In genomic region chr19:17322854-17323253, GRCh38 we compare ENCODE assay signal across 16 cellular contexts. TPM values are rescaled to one million over a fixed set of nuclear protein-coding genes. Genes with fewer than 3 reads are reported as not detected.
DNase-seq lines count a peak whose midpoint lies in the region; ATAC-seq, FAIRE-seq and TF ChIP-seq lines count a peak whose summit lies in the region.
"Had no signal": no experiment of that assay in that cellular context is flagged by ENCODE, and none has a peak within 500 bp of the region (broad histone marks: within the 10 kb centered on the region; RNA-seq: fewer than 3 reads in every experiment).

No MANE protein-coding gene starts in this region.

- CTCF ChIA-PET in WTC11 (lab: Charles Lee), result interaction anchor here (0.5 to 1.9 kb wide), 2 partner anchors 14 to 18 kb away, joined by 3 to 6 read pairs; partner anchors contain the start of gene DDA1
- CTCF ChIA-PET in endothelial cell of umbilical vein (lab: Charles Lee), result no interaction called here

- POLR2A ChIA-PET in WTC11 (lab: Charles Lee), result no interaction called here
- POLR2A ChIA-PET in endothelial cell of umbilical vein (lab: Charles Lee), result no interaction called here

- no peaks in the 10 kb centered on the region for H3K27me3 Mint-ChIP-seq in WTC11 (ENCODE audit: low read depth)
- H3K27me3 Mint-ChIP-seq: CD4-positive, alpha-beta memory T cell had no signal

- TF ChIP-seq EP300 in tibial nerve (IDR thresholded peaks at IDR 0.05), result no peak

- no peaks in the 10 kb centered on the region for H3K36me3 ChIP-seq in ES-I3 (ENCODE audit: insufficient read depth, low read length)
- peaks cover 6 to 15% of the 10 kb centered on the region in 2 experiments for H3K36me3 ChIP-seq in endothelial cell of umbilical vein (ENCODE audit: control insufficient read depth in 2 of 2, extremely low read depth in 1 of 2, insufficient read depth in 2 of 2, low read length in 2 of 2)
- H3K36me3 ChIP-seq in osteoblast (ENCODE audit: insufficient read depth, low read length), result peaks cover 9% of the 10 kb centered on the region
- H3K36me3 ChIP-seq in tibial nerve, result peaks cover 0 to 84% (median 12%) of the 10 kb centered on the region in 3 donors

- H3K4me3 ChIP-seq in endothelial cell of umbilical vein (replicated peaks in 1 of 3; ENCODE audit: insufficient read depth in 1 of 3, low read depth in 1 of 3, low read length in 3 of 3) (no peak overlapping the region), osteoblast (ENCODE audit: insufficient read depth, low read length) (no peak overlapping the region), tibial nerve (no peak overlapping the region)
- H3K4me3 ChIP-seq: transverse colon had no signal

- H3K9ac ChIP-seq in ES-I3 (ENCODE audit: low read depth, low read length) (peak overlapping the region; percentile 26; the same call in 1 of the 2 replicates), endothelial cell of umbilical vein (replicated peaks; ENCODE audit: extremely low read depth, insufficient read depth, low read length) (no peak overlapping the region)

- H4K20me1 ChIP-seq in endothelial cell of umbilical vein (replicated peaks; ENCODE audit: control insufficient read depth, extremely low read depth, insufficient read depth, low read length) (no peaks in the 10 kb centered on the region), osteoblast (ENCODE audit: insufficient read depth, low read length) (peaks cover 2% of the 10 kb centered on the region)

- H3K9me3 Mint-ChIP-seq in WTC11, result no peaks in the 10 kb centered on the region
- H3K9me3 Mint-ChIP-seq: CD4-positive, alpha-beta memory T cell had no signal

- H3K9me3 ChIP-seq in ES-I3 (ENCODE audit: control insufficient read depth, insufficient read depth, low read length), result no peaks in the 10 kb centered on the region
- H3K9me3 ChIP-seq in endothelial cell of umbilical vein (replicated peaks; ENCODE audit: control insufficient read depth, insufficient read depth, low read length), result no peaks in the 10 kb centered on the region
- H3K9me3 ChIP-seq in osteoblast (ENCODE audit: low read depth, low read length), result no peaks in the 10 kb centered on the region
- no peaks in the 10 kb centered on the region for H3K9me3 ChIP-seq in tibial nerve
- H3K9me3 ChIP-seq: transverse colon had no signal

- H3K79me2 ChIP-seq in endothelial cell of umbilical vein (ENCODE audit: control insufficient read depth, insufficient read depth, low read length) (no peaks in the 10 kb centered on the region), osteoblast (ENCODE audit: insufficient read depth, low read length) (no peaks in the 10 kb centered on the region)

- peaks cover 14% of the 10 kb centered on the region for H3K4me1 Mint-ChIP-seq in WTC11

- peak overlapping the region; percentile 97 for H3K27ac Mint-ChIP-seq in WTC11

- FAIRE-seq in endothelial cell of umbilical vein (lab: Jason Lieb, UNC), result no peak
- FAIRE-seq: GM12891 had no signal

- DNase-seq in WTC11 (ENCODE audit: low spot score) (no peak), endothelial cell of umbilical vein (ENCODE audit: low read depth, low spot score) (no peak), osteoblast (ENCODE audit: insufficient read length, low spot score, missing footprints) (peak; percentile 90), tibial nerve (ENCODE audit: low spot score in 2 of 2) (no peak), NCI-H510A (lab: John Stamatoyannopoulos, UW) (no peak)
- DNase-seq in stimulated activated CD8-positive, alpha-beta memory T cell treated with anti-CD3 and anti-CD28 coated beads, Interleukin-4, amount 100 ng/mL, for 48 hours, result no peak
- DNase-seq: activated CD4-positive, alpha-beta T cell treated with anti-CD3 and anti-CD28 coated beads for 48 hours; CD4-positive, alpha-beta memory T cell; EL; MV-4-11; NK-92 treated with Interleukin-12 subunit alpha and Interleukin-12 subunit beta, amount 100 ng/mL, for 24 hours; SIG-M5; transverse colon had no signal

- H3K27ac ChIP-seq in endothelial cell of umbilical vein (ENCODE audit: insufficient read depth, low read depth, low read length) (no peak overlapping the region), osteoblast (ENCODE audit: low read depth, low read length) (no peak overlapping the region), tibial nerve (peak overlapping the region in 2 of 4 donors; percentile 19 to 52)
- H3K27ac ChIP-seq: transverse colon had no signal

- H3K27me3 ChIP-seq in endothelial cell of umbilical vein (ENCODE audit: control insufficient read depth in 2 of 2, insufficient read depth in 2 of 2, low read length in 2 of 2) (no peaks in the 10 kb centered on the region), osteoblast (ENCODE audit: insufficient read depth, low read length) (no peaks in the 10 kb centered on the region), tibial nerve (no peaks in the 10 kb centered on the region)
- H3K27me3 ChIP-seq: transverse colon had no signal

- H2AFZ ChIP-seq in endothelial cell of umbilical vein (ENCODE audit: low read depth, low read length) (no peak overlapping the region), osteoblast (ENCODE audit: low read length) (no peak overlapping the region)

- TF ChIP-seq CTCF in WTC11 (IDR thresholded peaks at IDR 0.05) (no peak), endothelial cell of umbilical vein (IDR thresholded peaks at IDR 0.05; ENCODE audit: extremely low read depth in 1 of 2, insufficient read depth in 1 of 2, low read depth in 1 of 2, low read length in 2 of 2) (no peak), osteoblast (IDR thresholded peaks at IDR 0.05; ENCODE audit: extremely low read depth, low read depth, low read length) (no peak), tibial nerve (IDR thresholded peaks at IDR 0.05) (no peak)

- peaks cover 17% of the 10 kb centered on the region for H3K36me3 Mint-ChIP-seq in WTC11

- 43 to 48% methylated on average over 9 to 10 of the region's 10 CpGs for WGBS in tibial nerve, 2 donors

- intact Hi-C loops in endothelial cell of umbilical vein (cut with micrococcal nuclease), result no loop called here

- dilution Hi-C loops in endothelial cell of umbilical vein (cut with MboI; ENCODE audit: extremely low pct_ligation_motif_present, low sequenced_read_pairs), result no loop called here

- TF ChIP-seq POLR2A in endothelial cell of umbilical vein (IDR thresholded peaks at IDR 0.05; ENCODE audit: low read depth, low read length) (no peak), tibial nerve (IDR thresholded peaks at IDR 0.05) (no peak)

- no peaks in the 10 kb centered on the region for H3K9me1 ChIP-seq in endothelial cell of umbilical vein (replicated peaks; ENCODE audit: control insufficient read depth, extremely low read depth, insufficient read depth, low read length)

- H3K4me2 ChIP-seq in endothelial cell of umbilical vein (ENCODE audit: insufficient read depth, low read length) (no peak overlapping the region), osteoblast (ENCODE audit: insufficient read depth, low read length) (no peak overlapping the region)

- H3K4me1 ChIP-seq in ES-I3 (ENCODE audit: insufficient read depth, low read length) (peaks cover 19% of the 10 kb centered on the region; the same call in 1 of the 2 replicates), endothelial cell of umbilical vein (ENCODE audit: control insufficient read depth, extremely low read depth, insufficient read depth, low read length) (no peaks in the 10 kb centered on the region), osteoblast (ENCODE audit: insufficient read depth, low read length) (peaks cover 11% of the 10 kb centered on the region), tibial nerve (peaks cover 0 to 53% (median 18%) of the 10 kb centered on the region in 4 donors)

- ATAC-seq in WTC11, result no peak
- no peak for ATAC-seq in GM21717 (IDR thresholded peaks at IDR 0.05; ENCODE audit: unreplicated experiment)

- TSS peak; percentile 5 for BruUV-seq in endothelial cell of umbilical vein (replicated peaks; lab: Mats Ljungman, UMichigan)

- H3K4me3 Mint-ChIP-seq in WTC11, result no peak overlapping the region

RNA-seq across cellular contexts. Expression of gene ANO8, which starts 11.8 kb away (rescaled TPM):
- total RNA-seq in WTC11 (2021) (30.5 to 35.4 TPM (median 32.6 TPM) in 3 replicates), endothelial cell of umbilical vein (6.8 and 7.5 TPM in 2 replicates), osteoblast (5.1 and 7.4 TPM in 2 replicates), tibial nerve (10 to 100 TPM; 10.7 to 23.1 (median 13.3) TPM)
- polyA plus RNA-seq in endothelial cell of umbilical vein, result 3.5 and 3.8 TPM in 2 replicates
- polyA plus RNA-seq in endothelial cell of umbilical vein (2011; cell fraction: cytosol; rRNA removed), result 1.5 and 2.2 TPM in 2 replicates
- polyA plus RNA-seq in endothelial cell of umbilical vein (2011; cell fraction: nucleus; rRNA removed), result 17.0 and 22.7 TPM in 2 replicates
- polyA plus RNA-seq in endothelial cell of umbilical vein (2012), result 2.9 and 5.6 TPM in 2 replicates
- 3.8 and 5.0 TPM in 2 replicates for polyA minus RNA-seq in endothelial cell of umbilical vein
- polyA minus RNA-seq in endothelial cell of umbilical vein (2011; cell fraction: cytosol; rRNA and poly(A)+ RNA removed), result 4.6 TPM
- polyA minus RNA-seq in endothelial cell of umbilical vein (2011; cell fraction: nucleus; rRNA and poly(A)+ RNA removed), result 6.3 and 7.8 TPM in 2 replicates

RNA-seq across cellular contexts. Expression of gene DDA1, which starts 13.5 kb away (rescaled TPM):
- total RNA-seq in WTC11 (2021) (36.2 to 42.8 TPM (median 37.0 TPM) in 3 replicates), endothelial cell of umbilical vein (64.7 and 81.1 TPM in 2 replicates), osteoblast (8.5 and 11.6 TPM in 2 replicates), tibial nerve (10 to 100 TPM in 1 of 4 donors, 1 to 10 TPM in 3; 5.7 to 14.7 (median 7.8) TPM)
- 52.9 and 60.5 TPM in 2 replicates for polyA plus RNA-seq in endothelial cell of umbilical vein
- polyA plus RNA-seq in endothelial cell of umbilical vein (2011; cell fraction: cytosol; rRNA removed), result 66.6 and 82.4 TPM in 2 replicates
- polyA plus RNA-seq in endothelial cell of umbilical vein (2011; cell fraction: nucleus; rRNA removed), result 37.3 and 47.4 TPM in 2 replicates
- 86.1 and 109 TPM in 2 replicates for polyA plus RNA-seq in endothelial cell of umbilical vein (2012)
- polyA minus RNA-seq in endothelial cell of umbilical vein, result 20.5 and 28.8 TPM in 2 replicates
- polyA minus RNA-seq in endothelial cell of umbilical vein (2011; cell fraction: cytosol; rRNA and poly(A)+ RNA removed), result 9.4 TPM
- 7.0 and 8.0 TPM in 2 replicates for polyA minus RNA-seq in endothelial cell of umbilical vein (2011; cell fraction: nucleus; rRNA and poly(A)+ RNA removed)

RNA-seq across cellular contexts. Expression of gene GTPBP3, which starts 14.5 kb away (rescaled TPM):
- total RNA-seq in WTC11 (2021) (79.1 to 93.0 TPM (median 80.8 TPM) in 3 replicates), endothelial cell of umbilical vein (28.1 and 34.7 TPM in 2 replicates), osteoblast (10.9 and 14.7 TPM in 2 replicates), tibial nerve (10 to 100 TPM; 15.9 to 59.4 (median 28.8) TPM)
- polyA plus RNA-seq in endothelial cell of umbilical vein, result 12.7 and 15.4 TPM in 2 replicates
- 8.9 and 10.7 TPM in 2 replicates for polyA plus RNA-seq in endothelial cell of umbilical vein (2011; cell fraction: cytosol; rRNA removed)
- 36.9 and 38.8 TPM in 2 replicates for polyA plus RNA-seq in endothelial cell of umbilical vein (2011; cell fraction: nucleus; rRNA removed)
- polyA plus RNA-seq in endothelial cell of umbilical vein (2012), result 11.6 and 12.1 TPM in 2 replicates
- polyA minus RNA-seq in endothelial cell of umbilical vein, result 6.9 and 7.3 TPM in 2 replicates
- polyA minus RNA-seq in endothelial cell of umbilical vein (2011; cell fraction: cytosol; rRNA and poly(A)+ RNA removed), result 40.6 TPM
- 10.6 and 18.5 TPM in 2 replicates for polyA minus RNA-seq in endothelial cell of umbilical vein (2011; cell fraction: nucleus; rRNA and poly(A)+ RNA removed)

RNA-seq across cellular contexts. Expression of gene MRPL34, which starts 17.2 kb away (rescaled TPM):
- 117 to 130 TPM (median 122 TPM) in 3 replicates for total RNA-seq in WTC11 (2021)
- total RNA-seq in endothelial cell of umbilical vein, result 55.7 and 61.6 TPM in 2 replicates
- polyA plus RNA-seq in endothelial cell of umbilical vein, result 45.5 and 50.1 TPM in 2 replicates
- 33.3 and 35.2 TPM in 2 replicates for polyA plus RNA-seq in endothelial cell of umbilical vein (2011; cell fraction: cytosol; rRNA removed)
- 16.4 and 17.3 TPM in 2 replicates for polyA plus RNA-seq in endothelial cell of umbilical vein (2011; cell fraction: nucleus; rRNA removed)
- polyA plus RNA-seq in endothelial cell of umbilical vein (2012), result 50.1 and 66.2 TPM in 2 replicates
- polyA minus RNA-seq in endothelial cell of umbilical vein, result 16.6 and 19.2 TPM in 2 replicates
- 71.4 TPM for polyA minus RNA-seq in endothelial cell of umbilical vein (2011; cell fraction: cytosol; rRNA and poly(A)+ RNA removed)
- polyA minus RNA-seq in endothelial cell of umbilical vein (2011; cell fraction: nucleus; rRNA and poly(A)+ RNA removed), result 4.9 and 5.1 TPM in 2 replicates
- 21.8 and 40.5 TPM in 2 replicates for total RNA-seq in osteoblast
- total RNA-seq in tibial nerve, result 100 to 1,000 TPM; 143 to 187 (median 175) TPM

RNA-seq across cellular contexts. Expression of gene ABHD8, which starts 19.6 kb away (rescaled TPM):
- total RNA-seq in WTC11 (2021) (13.2 to 18.1 TPM (median 17.6 TPM) in 3 replicates), endothelial cell of umbilical vein (5.9 and 6.8 TPM in 2 replicates), osteoblast (12.7 and 14.8 TPM in 2 replicates), tibial nerve (10 to 100 TPM; 15.7 to 22.9 (median 19.9) TPM)
- polyA plus RNA-seq in endothelial cell of umbilical vein, result 8.7 and 12.7 TPM in 2 replicates
- 4.0 and 7.9 TPM in 2 replicates for polyA plus RNA-seq in endothelial cell of umbilical vein (2011; cell fraction: cytosol; rRNA removed)
- polyA plus RNA-seq in endothelial cell of umbilical vein (2011; cell fraction: nucleus; rRNA removed), result 2.1 and 2.4 TPM in 2 replicates
- 3.5 and 7.0 TPM in 2 replicates for polyA plus RNA-seq in endothelial cell of umbilical vein (2012)
- polyA minus RNA-seq in endothelial cell of umbilical vein, result 3.4 and 4.2 TPM in 2 replicates
- polyA minus RNA-seq in endothelial cell of umbilical vein (2011; cell fraction: cytosol; rRNA and poly(A)+ RNA removed), result 9.0 TPM
- 0.82 and 2.6 TPM in 2 replicates for polyA minus RNA-seq in endothelial cell of umbilical vein (2011; cell fraction: nucleus; rRNA and poly(A)+ RNA removed)
